32 cellular contexts compared by ENCODE assay signal in the genomic region with DNA sequence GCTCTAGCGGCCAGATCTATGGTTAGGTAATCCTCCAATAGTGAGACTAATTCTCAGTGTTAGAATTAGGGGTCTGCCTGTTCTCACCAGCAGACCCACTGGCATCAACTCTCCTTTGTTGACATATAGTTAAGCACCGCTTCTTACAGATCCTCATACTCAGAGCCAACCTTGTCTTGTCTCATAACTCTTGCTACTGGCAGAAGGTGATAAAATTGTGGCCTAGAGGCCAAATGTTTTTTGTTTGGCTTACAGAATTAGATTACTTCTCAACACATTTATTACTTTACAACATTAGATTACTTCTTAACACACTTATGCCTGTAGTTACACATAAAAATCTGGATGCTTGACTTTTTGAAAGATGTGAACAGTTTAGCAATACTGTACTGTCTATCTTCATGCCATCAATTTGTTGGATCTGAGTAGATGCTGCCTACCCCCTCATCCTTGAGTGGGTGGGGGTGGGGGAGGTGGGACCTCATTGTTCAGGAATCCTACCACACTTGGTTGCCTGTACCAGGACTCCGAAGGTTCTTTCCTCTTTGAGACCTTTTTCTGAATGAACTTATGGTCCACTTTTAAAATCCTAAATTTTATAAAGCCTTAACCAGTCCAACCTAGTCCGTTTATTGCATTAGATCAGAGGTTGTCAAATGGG. TPM values are rescaled to one million over a fixed set of nuclear protein-coding genes. Genes with fewer than 3 reads are reported as not detected.
DNase-seq lines count a peak whose midpoint lies in the region; ATAC-seq, FAIRE-seq and TF ChIP-seq lines count a peak whose summit lies in the region.
"Had no signal": no experiment of that assay in that cellular context is flagged by ENCODE, and none has a peak within 500 bp of the region (broad histone marks: within the 10 kb centered on the region; RNA-seq: fewer than 3 reads in every experiment).

No MANE protein-coding gene starts in this region.

- H3K9me1 ChIP-seq in K562 (ENCODE audit: control insufficient read depth, insufficient read depth, low read length) = no peaks in the 10 kb centered on the region

- H3K27ac Mint-ChIP-seq in T-helper 2 cell treated with Interferon-gamma antibody and Interleukin-4, amounts not matched to agents 5 μg/mL and 100 μg/mL, for 36 hours = peak overlapping the region; percentile 13
- H3K27ac Mint-ChIP-seq in nephron progenitor cell = peak overlapping the region; percentile 72
- no peak overlapping the region for H3K27ac Mint-ChIP-seq in neural progenitor cell
- H3K27ac Mint-ChIP-seq: activated naive CD4-positive, alpha-beta T cell treated with anti-CD3 and anti-CD28 coated beads, Interleukin-2, amount 50 U/mL, for 72 hours; memory B cell had no signal

- intact Hi-C loops in K562 (cut with micrococcal nuclease) = no loop called here

- peaks cover 48% of the 10 kb centered on the region for H3K4me1 Mint-ChIP-seq in T-helper 2 cell treated with Interferon-gamma antibody and Interleukin-4, amounts not matched to agents 5 μg/mL and 100 μg/mL, for 36 hours (ENCODE audit: low read depth)
- H3K4me1 Mint-ChIP-seq in nephron progenitor cell = peaks cover 32% of the 10 kb centered on the region
- peaks cover 6% of the 10 kb centered on the region for H3K4me1 Mint-ChIP-seq in neural progenitor cell

- H3K36me3 Mint-ChIP-seq in T-helper 2 cell treated with Interferon-gamma antibody and Interleukin-4, amounts not matched to agents 5 μg/mL and 100 μg/mL, for 36 hours (ENCODE audit: low read depth) = peaks cover 49% of the 10 kb centered on the region
- H3K36me3 Mint-ChIP-seq in nephron progenitor cell (ENCODE audit: low read depth) (peaks cover 47% of the 10 kb centered on the region), neural progenitor cell (peaks cover 28% of the 10 kb centered on the region)

- no peak for TF ChIP-seq RAD21 in K562 (CRISPR knock-in tag; conservative IDR thresholded peaks at IDR 0.05 in 1 of 2, IDR thresholded peaks at IDR 0.05 in 1 of 2)

- H3K9ac ChIP-seq in K562 (ENCODE audit: insufficient read depth in 1 of 2, low read depth in 2 of 2, low read length in 2 of 2) (peak overlapping the region; percentile 10 to 19; a peak in 1 of 4 replicates), neural progenitor cell (no peak overlapping the region)

- H3K4me1 ChIP-seq in K562 (replicated peaks in 1 of 2; ENCODE audit: control insufficient read depth in 2 of 2, insufficient read depth in 2 of 2, low read length in 2 of 2) (peaks cover 0 to 34% of the 10 kb centered on the region in 2 experiments; a peak in 3 of 5 replicates), neural progenitor cell (peaks cover 8% of the 10 kb centered on the region)

- H3K27me3 ChIP-seq in K562 (ENCODE audit: control insufficient read depth in 2 of 2, insufficient read depth in 2 of 2, low read length in 2 of 2) = no peaks in the 10 kb centered on the region
- no peaks in the 10 kb centered on the region for H3K27me3 ChIP-seq in neural progenitor cell
- H3K27me3 ChIP-seq: colonic mucosa had no signal

- no peak for FAIRE-seq in K562 (lab: Jason Lieb, UNC)
- FAIRE-seq: A204.1, bronchial epithelial cell, GM18507, GM19239, H54 had no signal

- CTCF ChIA-PET in HEK293T (lab: Yijun Ruan, JAX) (no interaction called here), K562 (lab: Yijun Ruan, JAX; ENCODE audit: low intra/inter-chr PET ratio) (no interaction called here)

- H3K4me3 ChIP-seq in K562 (no peak overlapping the region), neural progenitor cell (no peak overlapping the region)
- H3K4me3 ChIP-seq: colonic mucosa had no signal

- no peak for ATAC-seq in K562
- ATAC-seq: activated naive CD4-positive, alpha-beta T cell treated with anti-CD3 and anti-CD28 coated beads, Interleukin-2, amount 50 U/mL, for 72 hours; left lobe of liver; right cardiac atrium had no signal

- peak overlapping the region; percentile 40; the same call in 1 of the 2 replicates for H3K4me2 ChIP-seq in K562 (ENCODE audit: insufficient read depth, low read length)
- H3K4me2 ChIP-seq in neural progenitor cell = no peak overlapping the region

- TF ChIP-seq POLR2A in K562 (conservative IDR thresholded peaks at IDR 0.05) = no peak

- WGBS in K562 (ENCODE audit: insufficient coverage, low coverage, missing lambda C conversion rate) = 47% methylated on average over 3 of the region's 4 CpGs

- no peaks in the 10 kb centered on the region for H3K27me3 Mint-ChIP-seq in T-helper 2 cell treated with Interferon-gamma antibody and Interleukin-4, amounts not matched to agents 5 μg/mL and 100 μg/mL, for 36 hours (ENCODE audit: low read depth)
- H3K27me3 Mint-ChIP-seq in nephron progenitor cell (ENCODE audit: low read depth, poor library complexity) (peaks cover 3% of the 10 kb centered on the region), neural progenitor cell (ENCODE audit: insufficient read depth, low read depth) (no peaks in the 10 kb centered on the region)
- H3K27me3 Mint-ChIP-seq: memory B cell had no signal

- H3F3A ChIP-seq in neural progenitor cell (ENCODE audit: low read depth) = peaks cover 18% of the 10 kb centered on the region

- peaks cover 87% of the 10 kb centered on the region for H3K79me2 ChIP-seq in K562 (ENCODE audit: control insufficient read depth, insufficient read depth, low read length)
- peaks cover 86% of the 10 kb centered on the region for H3K79me2 ChIP-seq in neural progenitor cell (ENCODE audit: low read depth)

- H3K9me3 Mint-ChIP-seq in T-helper 2 cell treated with Interferon-gamma antibody and Interleukin-4, amounts not matched to agents 5 μg/mL and 100 μg/mL, for 36 hours = no peaks in the 10 kb centered on the region
- H3K9me3 Mint-ChIP-seq in nephron progenitor cell (no peaks in the 10 kb centered on the region), neural progenitor cell (no peaks in the 10 kb centered on the region)
- H3K9me3 Mint-ChIP-seq: activated naive CD4-positive, alpha-beta T cell treated with anti-CD3 and anti-CD28 coated beads, Interleukin-2, amount 50 U/mL, for 72 hours; memory B cell had no signal

- no peaks in the 10 kb centered on the region for H3K9me3 ChIP-seq in K562 (replicated peaks; ENCODE audit: control insufficient read depth, insufficient read depth, low read depth, low read length)
- H3K9me3 ChIP-seq in neural progenitor cell (ENCODE audit: low read depth) = no peaks in the 10 kb centered on the region
- H3K9me3 ChIP-seq: colonic mucosa had no signal

- peak overlapping the region; percentile 43; the same call in 2 of the 3 replicates for H3K27ac ChIP-seq in K562 (ENCODE audit: extremely low read depth, low read depth, low read length)
- H3K27ac ChIP-seq in neural progenitor cell = no peak overlapping the region
- H3K27ac ChIP-seq: colonic mucosa, epithelial cell of prostate had no signal

- no TSS peak for BruUV-seq in K562 (replicated peaks; lab: Mats Ljungman, UMichigan)

- no peak for TF ChIP-seq EP300 in K562 (IDR thresholded peaks at IDR 0.05; ENCODE audit: low read length)

- TF ChIP-seq CTCF in K562 (IDR thresholded peaks at IDR 0.05 in 2 of 3, conservative IDR thresholded peaks at IDR 0.05 in 1 of 3; ENCODE audit: insufficient read depth in 2 of 3, low read depth in 1 of 3, low read length in 3 of 3) (no peak), nephron progenitor cell (IDR thresholded peaks at IDR 0.05) (no peak), neural progenitor cell (IDR thresholded peaks at IDR 0.05) (no peak)

- no peak overlapping the region for H2AFZ ChIP-seq in K562 (ENCODE audit: low read depth, low read length)
- no peak overlapping the region for H2AFZ ChIP-seq in neural progenitor cell (replicated peaks)

- no peaks in the 10 kb centered on the region; the same call in 1 of the 2 replicates for H4K20me1 ChIP-seq in K562 (replicated peaks; ENCODE audit: control insufficient read depth, insufficient read depth, low read length)
- H4K20me1 ChIP-seq in neural progenitor cell (ENCODE audit: low read depth) = peaks cover 9% of the 10 kb centered on the region

- H3K36me3 ChIP-seq in K562 (ENCODE audit: control insufficient read depth, insufficient read depth, low read length) (peaks cover 52% of the 10 kb centered on the region), neural progenitor cell (no peaks in the 10 kb centered on the region)
- H3K36me3 ChIP-seq: colonic mucosa had no signal

- no peak for DNase-seq in T-helper 2 cell treated with Interferon-gamma antibody and Interleukin-4, amounts not matched to agents 5 μg/mL and 100 μg/mL, for 36 hours (ENCODE audit: low spot score)
- DNase-seq in T-helper 2 cell (no peak), HEK293T (ENCODE audit: extremely low spot score) (no peak), K562 (ENCODE audit: extremely low read depth in 1 of 4, low spot score in 3 of 4) (no peak), nephron progenitor cell (no peak), neural progenitor cell (ENCODE audit: low spot score) (no peak), cerebellar cortex (ENCODE audit: low spot score) (no peak), GM03348 (ENCODE audit: low spot score) (no peak)
- DNase-seq: activated CD4-positive, alpha-beta T cell treated with anti-CD3 and anti-CD28 coated beads, Interleukin-2, amount 50 U/mL, for 48 hours; activated effector memory CD4-positive, alpha-beta T cell treated with Interleukin-2 at 50 U/mL for 16 hours; aorta; colonic mucosa; DMS79; effector CD8-positive, alpha-beta T cell; IMR-90; NCI-H1436 treated with DMSO at 0.1 percent for 48 hours; NCI-H2081 treated with DMSO at 0.1 percent for 48 hours; NCI-H2227 treated with DMSO at 0.1 percent for 48 hours; NCI-H526 treated with DMSO at 0.1 percent for 48 hours; right cardiac atrium; stimulated activated CD4-positive, alpha-beta T cell treated with anti-CD3 and anti-CD28 coated beads, Interleukin-1b, Interleukin-23, amount 100 ng/mL, for 48 hours; stimulated activated naive CD4-positive, alpha-beta T cell treated with Interleukin-2 at 50 U/mL for 16 hours had no signal

- POLR2A ChIA-PET in HEK293T (lab: Yijun Ruan, JAX) = no interaction called here
- POLR2A ChIA-PET in K562 (lab: Yijun Ruan, JAX) = interaction anchor here (1.8 kb wide), 1 partner anchor 75 kb away, joined by 4 read pairs; no protein-coding TSS in a partner anchor

- in situ Hi-C loops in K562 (cut with MboI) = no loop called here

- no peak overlapping the region for H3K4me3 Mint-ChIP-seq in T-helper 2 cell treated with Interferon-gamma antibody and Interleukin-4, amounts not matched to agents 5 μg/mL and 100 μg/mL, for 36 hours
- H3K4me3 Mint-ChIP-seq in nephron progenitor cell (no peak overlapping the region), neural progenitor cell (no peak overlapping the region)
- H3K4me3 Mint-ChIP-seq: CD14-positive monocyte, memory B cell had no signal

RNA-seq across cellular contexts. Expression of gene MTHFD1, which starts 7.0 kb away (rescaled TPM):
- total RNA-seq in K562 (2011; cell fraction: chromatin; rRNA removed; ENCODE audit: low replicate concordance) = 169 and 171 TPM in 2 replicates
- total RNA-seq in K562 (2011; cell fraction: nucleolus; rRNA removed) = 83.2 and 83.8 TPM in 2 replicates
- total RNA-seq in K562 (2011; cell fraction: nucleoplasm; rRNA removed) = 85.4 and 89.0 TPM in 2 replicates
- total RNA-seq in K562 (2014; rRNA removed) (93.9 and 117 TPM in 2 replicates), K562 (2014; rRNA removed; fragmentation: Illumina TruSeq; extraction: Trizol) (81.4 and 85.0 TPM in 2 replicates), K562 (2015; rRNA removed; fragmentation: Illumina TruSeq; extraction: Trizol) (79.2 and 82.3 TPM in 2 replicates), K562 (2021) (158 and 161 TPM in 2 replicates), neural progenitor cell (ENCODE audit: low replicate concordance) (49.3 and 54.5 TPM in 2 replicates)
- polyA plus RNA-seq in K562 (2011; rRNA removed) (58.4 and 66.7 TPM in 2 replicates), K562 (2014; fragmentation: Illumina TruSeq; extraction: Trizol) (130 and 153 TPM in 2 replicates), K562 (2014; fragmentation: Nextera tagmentation; extraction: Ambion mirVana) (100 to 1,000 TPM in 1 of 2 experiments, 10 to 100 TPM in 1; 90.9 to 147 TPM), K562 (2014; rRNA removed) (84.6 and 98.8 TPM in 2 replicates)
- 40.8 and 44.5 TPM in 2 replicates for polyA plus RNA-seq in K562 (2011; cell fraction: cytosol; rRNA removed)
- 68.4 and 70.6 TPM in 2 replicates for polyA plus RNA-seq in K562 (2011; cell fraction: nucleus; rRNA removed)
- 85.3 and 125 TPM in 2 replicates for polyA plus RNA-seq in K562 (2012)
- polyA minus RNA-seq in K562 (2011; rRNA and poly(A)+ RNA removed) = 134 and 150 TPM in 2 replicates
- polyA minus RNA-seq in K562 (2011; cell fraction: cytosol; rRNA and poly(A)+ RNA removed) = 106 and 120 TPM in 2 replicates
- polyA minus RNA-seq in K562 (2011; cell fraction: nucleus; rRNA and poly(A)+ RNA removed) = 41.2 and 61.8 TPM in 2 replicates
